9 cellular contexts compared by ENCODE assay signal in genomic region chr2:218964041-218964771, GRCh38. TPM values are rescaled to one million over a fixed set of nuclear protein-coding genes. Genes with fewer than 3 reads are reported as not detected.
A peak's percentile ranks its signal among the peaks of the same experiment; 100 is the strongest.
DNase-seq lines count a peak whose midpoint lies in the region; ATAC-seq lines count a peak whose summit lies in the region.
"Had no signal": no experiment of that assay in that cellular context is flagged by ENCODE, and none has a peak within 500 bp of the region (broad histone marks: within the 10 kb centered on the region; RNA-seq: fewer than 3 reads in every experiment).

No MANE protein-coding gene starts in this region.

- no peak overlapping the region for H3K4me3 ChIP-seq in MG63
- H3K4me3 ChIP-seq in mesodermal cell (ENCODE audit: extremely low read depth, insufficient read depth, low read length, poor library complexity, severe bottlenecking) = no peak overlapping the region

- H3K27ac ChIP-seq in mesodermal cell (ENCODE audit: low read depth, low read length, severe bottlenecking) = peak overlapping the region; percentile 75

- ATAC-seq in GM21786 (IDR thresholded peaks at IDR 0.05; ENCODE audit: unreplicated experiment) = no peak
- ATAC-seq: T-helper 17 cell had no signal

- 71 to 77% methylated on average over 3 to 5 of the region's 5 CpGs for WGBS in mesodermal cell (ENCODE audit: insufficient coverage in 2 of 2), 2 experiments

- H3K36me3 ChIP-seq in MG63 (no peaks in the 10 kb centered on the region), mesodermal cell (ENCODE audit: control insufficient read depth, insufficient read depth, low read length) (no peaks in the 10 kb centered on the region)

- H3K9me3 ChIP-seq in MG63 (no peaks in the 10 kb centered on the region), mesodermal cell (ENCODE audit: control insufficient read depth, low read length) (no peaks in the 10 kb centered on the region)

- H3K27me3 ChIP-seq in MG63 = peaks cover 50% of the 10 kb centered on the region

- peak; percentile 51 for DNase-seq in DMS153 (lab: John Stamatoyannopoulos, UW)
- DNase-seq in MG63 = peak; percentile 40
- DNase-seq in amniotic epithelial cell (ENCODE audit: low read depth) = peak; percentile 74
- no peak for DNase-seq in GM19240 (ENCODE audit: insufficient read length, low spot score)
- DNase-seq in activated CD4-positive, CD25-positive, alpha-beta regulatory T cell treated with anti-CD3 and anti-CD28 coated beads, Interleukin-2, amount 50 U/mL, for 72 hours = no peak
- no peak for DNase-seq in stimulated activated CD4-positive, alpha-beta T cell treated with anti-CD3 and anti-CD28 coated beads, Interleukin-4, amount 100 ng/mL, for 24 hours
- DNase-seq: T-helper 17 cell had no signal

- H3K4me1 ChIP-seq in mesodermal cell (ENCODE audit: control insufficient read depth, insufficient read depth, low read length, poor library complexity, severe bottlenecking) = peaks cover 16% of the 10 kb centered on the region

RNA-seq across cellular contexts. Expression of gene CDK5R2, which starts 4.7 kb away (rescaled TPM):
- total RNA-seq in MG63 (2014; rRNA removed; shearing (Covaris generic); ENCODE audit: low replicate concordance) = not detected in 2 replicates
- polyA plus RNA-seq in mesodermal cell (2013, experiment 1 of 2) = 0.74 TPM
- 0.40 TPM for polyA plus RNA-seq in mesodermal cell (2013, experiment 2 of 2)
- total RNA-seq: T-helper 17 cell had no signal

RNA-seq across cellular contexts. Expression of gene FEV, which starts 20.8 kb away (rescaled TPM):
- not detected in 2 replicates for total RNA-seq in MG63 (2014; rRNA removed; shearing (Covaris generic); ENCODE audit: low replicate concordance)
- polyA plus RNA-seq in mesodermal cell (2013, experiment 1 of 2) = 4.6 TPM
- polyA plus RNA-seq in mesodermal cell (2013, experiment 2 of 2) = 3.2 TPM
- total RNA-seq: T-helper 17 cell had no signal

RNA-seq across cellular contexts. Expression of gene CRYBA2, which starts 29.0 kb away (rescaled TPM):
- total RNA-seq in MG63 (2014; rRNA removed; shearing (Covaris generic); ENCODE audit: low replicate concordance) = not detected in 2 replicates
- 3.2 TPM for polyA plus RNA-seq in mesodermal cell (2013, experiment 1 of 2)
- polyA plus RNA-seq in mesodermal cell (2013, experiment 2 of 2) = 2.6 TPM
- total RNA-seq: T-helper 17 cell had no signal

Comparison
In these comparisons a context has a peak if more than half of its experiments do, and no peak if none do; other contexts are left out.
1. DNase-seq: peak in DMS153 (single experiment), MG63 (single experiment) and amniotic epithelial cell (single experiment); none in GM19240 (single experiment), activated CD4-positive, CD25-positive, alpha-beta regulatory T cell treated with anti-CD3 and anti-CD28 coated beads, Interleukin-2, amount 50 U/mL, for 72 hours (single experiment) and stimulated activated CD4-positive, alpha-beta T cell treated with anti-CD3 and anti-CD28 coated beads, Interleukin-4, amount 100 ng/mL, for 24 hours (single experiment).